ENCODE assay signal across 10 cellular contexts in the genomic region with DNA sequence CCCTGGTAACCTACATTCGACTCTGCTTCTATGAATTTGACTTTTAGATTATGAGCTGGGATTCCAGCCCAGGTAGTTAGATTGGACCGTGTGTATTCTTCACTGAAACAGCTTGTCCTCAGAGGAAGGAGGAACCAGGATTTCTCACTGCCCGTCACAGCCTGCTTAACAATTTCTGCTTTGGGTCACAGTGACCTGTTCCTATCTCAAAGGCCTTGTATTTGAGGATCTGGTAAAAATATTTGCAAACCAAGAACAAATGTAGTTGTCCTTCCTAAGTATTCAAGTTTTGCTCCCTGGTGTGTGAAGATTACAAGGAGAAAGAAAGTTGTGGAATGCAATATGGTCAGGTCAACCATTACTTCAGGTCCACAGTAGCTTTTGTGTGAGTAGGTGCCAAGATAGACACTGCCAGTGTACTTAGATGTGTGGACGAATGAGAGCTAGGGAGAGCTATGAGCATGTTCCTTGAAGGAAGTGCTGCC.
"Had no signal": no experiment of that assay in that cellular context is flagged by ENCODE, and none has a peak within 500 bp of the region (broad histone marks: within the 10 kb centered on the region; RNA-seq: fewer than 3 reads in every experiment).

No MANE protein-coding gene starts in this region.

- DNase-seq: GM23248, GOT3, H7, H9, HCEC 1CT, HFFc6 had no signal

- H3K36me3 ChIP-seq: HAP-1 had no signal

- H3K9me3 ChIP-seq: HAP-1 had no signal

- H3K4me3 ChIP-seq: GM23248, GM23338, HAP-1 had no signal

- H3K4me1 ChIP-seq: HAP-1 had no signal

- FAIRE-seq: H1, H54 had no signal

- H3K9ac ChIP-seq: GM23248 had no signal

- H2AFZ ChIP-seq: GM23248, GM23338 had no signal

- H3K4me2 ChIP-seq: GM23338 had no signal

- H3K27ac ChIP-seq: GM23248 had no signal
